In genomic region chr20:45355209-45355608, GRCh38 we compare ENCODE assay signal across 9 cellular contexts. TPM values are rescaled to one million over a fixed set of nuclear protein-coding genes. Genes with fewer than 3 reads are reported as not detected.
DNase-seq lines count a peak whose midpoint lies in the region; ATAC-seq, FAIRE-seq and TF ChIP-seq lines count a peak whose summit lies in the region.
"Had no signal": no experiment of that assay in that cellular context is flagged by ENCODE, and none has a peak within 500 bp of the region (broad histone marks: within the 10 kb centered on the region; RNA-seq: fewer than 3 reads in every experiment).

No MANE protein-coding gene starts in this region.

- POLR2A ChIA-PET in K562 (lab: Yijun Ruan, JAX), result interaction anchor here (1.1 to 1.4 kb wide), 2 partner anchors 11 to 14 kb away, joined by 3 read pairs; no protein-coding TSS in a partner anchor

- no TSS peak for BruUV-seq in K562 (replicated peaks; lab: Mats Ljungman, UMichigan)

- 19% methylated on average over 3 of the region's 3 CpGs for WGBS in K562 (ENCODE audit: insufficient coverage, low coverage, missing lambda C conversion rate)

- H3F3A ChIP-seq in Loucy (ENCODE audit: low read depth), result no peaks in the 10 kb centered on the region

- H3K79me2 ChIP-seq in DND-41 (ENCODE audit: insufficient read depth, low read length) (no peaks in the 10 kb centered on the region), Loucy (ENCODE audit: insufficient read depth, low read length) (no peaks in the 10 kb centered on the region), K562 (ENCODE audit: control insufficient read depth, insufficient read depth, low read length) (no peaks in the 10 kb centered on the region)

- H3K36me3 ChIP-seq in DND-41 (ENCODE audit: insufficient read depth, low read length), result no peaks in the 10 kb centered on the region
- no peaks in the 10 kb centered on the region for H3K36me3 ChIP-seq in Loucy (ENCODE audit: insufficient read depth, low read length)
- no peaks in the 10 kb centered on the region for H3K36me3 ChIP-seq in K562 (ENCODE audit: control insufficient read depth, insufficient read depth, low read length)
- H3K36me3 ChIP-seq in muscle layer of duodenum (ENCODE audit: control insufficient read depth in 1 of 2, insufficient read depth in 2 of 2, low read length in 2 of 2), result peaks cover 0 to 12% of the 10 kb centered on the region in 2 donors
- H3K36me3 ChIP-seq: SJCRH30 had no signal

- TF ChIP-seq EP300 in K562 (IDR thresholded peaks at IDR 0.05; ENCODE audit: low read length), result no peak

- TF ChIP-seq CTCF in DND-41 (IDR thresholded peaks at IDR 0.05; ENCODE audit: borderline replicate concordance, extremely low read depth, low read length, poor library complexity, severe bottlenecking), result no peak
- TF ChIP-seq CTCF in Loucy (conservative IDR thresholded peaks at IDR 0.05; ENCODE audit: low read length), result no peak
- no peak for TF ChIP-seq CTCF in K562 (IDR thresholded peaks at IDR 0.05 in 2 of 3, conservative IDR thresholded peaks at IDR 0.05 in 1 of 3; ENCODE audit: insufficient read depth in 2 of 3, low read depth in 1 of 3, low read length in 3 of 3)

- H3K9ac ChIP-seq in DND-41 (ENCODE audit: low read depth, low read length), result no peak overlapping the region
- no peak overlapping the region for H3K9ac ChIP-seq in Loucy (ENCODE audit: low read depth, low read length, poor library complexity, severe bottlenecking)
- H3K9ac ChIP-seq in K562 (ENCODE audit: insufficient read depth in 1 of 2, low read depth in 2 of 2, low read length in 2 of 2), result no peak overlapping the region

- H3K27me3 ChIP-seq in DND-41 (ENCODE audit: insufficient read depth, low read length, poor library complexity) (peaks cover 21% of the 10 kb centered on the region), Loucy (ENCODE audit: insufficient read depth, low read length, poor library complexity, severe bottlenecking) (no peaks in the 10 kb centered on the region), K562 (ENCODE audit: control insufficient read depth in 2 of 2, insufficient read depth in 2 of 2, low read length in 2 of 2) (no peaks in the 10 kb centered on the region), muscle layer of duodenum (ENCODE audit: low read depth, low read length) (no peaks in the 10 kb centered on the region)
- H3K27me3 ChIP-seq: SJCRH30 had no signal

- H3K27ac ChIP-seq in DND-41 (ENCODE audit: low read length) (no peak overlapping the region), K562 (ENCODE audit: extremely low read depth, low read depth, low read length) (no peak overlapping the region), muscle layer of duodenum (ENCODE audit: low read length) (peak overlapping the region; percentile 43)
- H3K27ac ChIP-seq: SJCRH30 had no signal

- H4K20me1 ChIP-seq in DND-41 (ENCODE audit: insufficient read depth, low read length) (no peaks in the 10 kb centered on the region), Loucy (ENCODE audit: insufficient read depth, low read length, poor library complexity, severe bottlenecking) (no peaks in the 10 kb centered on the region), K562 (replicated peaks; ENCODE audit: control insufficient read depth, insufficient read depth, low read length) (no peaks in the 10 kb centered on the region)

- no peak for TF ChIP-seq RAD21 in K562 (CRISPR knock-in tag; conservative IDR thresholded peaks at IDR 0.05 in 1 of 2, IDR thresholded peaks at IDR 0.05 in 1 of 2)

- H3K9me2 ChIP-seq in Loucy (replicated peaks; ENCODE audit: low read depth, low read length), result no peaks in the 10 kb centered on the region

- in situ Hi-C loops in K562 (cut with MboI), result no loop called here

- DNase-seq in DND-41 (no peak), K562 (ENCODE audit: extremely low read depth in 1 of 4, low spot score in 3 of 4) (no peak), NCI-H1048 (lab: John Stamatoyannopoulos, UW) (no peak), T1000 (lab: John Stamatoyannopoulos, UW) (no peak), putamen (ENCODE audit: low spot score) (no peak)
- DNase-seq: SJCRH30 had no signal

- H2AFZ ChIP-seq in DND-41 (ENCODE audit: low read depth, low read length), result no peak overlapping the region
- H2AFZ ChIP-seq in Loucy (ENCODE audit: low read length), result peak overlapping the region; percentile 39; the same call in 1 of the 2 replicates
- peak overlapping the region; percentile 20; the same call in 1 of the 2 replicates for H2AFZ ChIP-seq in K562 (ENCODE audit: low read depth, low read length)

- H3K4me1 ChIP-seq in DND-41 (ENCODE audit: insufficient read depth, low read length) (no peaks in the 10 kb centered on the region), Loucy (ENCODE audit: insufficient read depth, low read length, poor library complexity, severe bottlenecking) (peaks cover 5% of the 10 kb centered on the region), K562 (replicated peaks in 1 of 2; ENCODE audit: control insufficient read depth in 2 of 2, insufficient read depth in 2 of 2, low read length in 2 of 2) (peaks cover 0 to 20% of the 10 kb centered on the region in 2 experiments; a peak in 4 of 5 replicates), muscle layer of duodenum (ENCODE audit: control insufficient read depth in 1 of 2, insufficient read depth in 2 of 2, low read length in 2 of 2) (peaks cover 19 to 21% of the 10 kb centered on the region in 2 donors)

- intact Hi-C loops in K562 (cut with micrococcal nuclease), result no loop called here

- H3K4me3 ChIP-seq in DND-41 (ENCODE audit: low read depth in 1 of 2, low read length in 2 of 2) (no peak overlapping the region), Loucy (ENCODE audit: low read length, poor library complexity, severe bottlenecking) (no peak overlapping the region), K562 (no peak overlapping the region), muscle layer of duodenum (ENCODE audit: low read depth in 1 of 2, low read length in 2 of 2) (no peak overlapping the region)
- H3K4me3 ChIP-seq: SJCRH30 had no signal

- CTCF ChIA-PET in K562 (lab: Yijun Ruan, JAX; ENCODE audit: low intra/inter-chr PET ratio), result no interaction called here

- H3K4me2 ChIP-seq in DND-41 (ENCODE audit: insufficient read depth, low read length) (no peak overlapping the region), Loucy (ENCODE audit: low read depth, low read length, poor library complexity, severe bottlenecking) (no peak overlapping the region), K562 (ENCODE audit: insufficient read depth, low read length) (no peak overlapping the region)

- no peaks in the 10 kb centered on the region for H3K9me1 ChIP-seq in K562 (ENCODE audit: control insufficient read depth, insufficient read depth, low read length)

- ATAC-seq in DND-41 (ENCODE audit: insufficient read depth, low read depth) (peak; percentile 45; the same call in 1 of the 3 replicates), K562 (no peak), GM19035 (IDR thresholded peaks at IDR 0.05; ENCODE audit: unreplicated experiment) (no peak)

- H3K9me3 ChIP-seq in DND-41 (ENCODE audit: insufficient read depth, low read length, severe bottlenecking), result no peaks in the 10 kb centered on the region
- no peaks in the 10 kb centered on the region for H3K9me3 ChIP-seq in Loucy (ENCODE audit: insufficient read depth, low read depth, low read length)
- no peaks in the 10 kb centered on the region for H3K9me3 ChIP-seq in K562 (replicated peaks; ENCODE audit: control insufficient read depth, insufficient read depth, low read depth, low read length)
- H3K9me3 ChIP-seq in muscle layer of duodenum (ENCODE audit: control insufficient read depth in 1 of 2, low read length in 2 of 2), result no peaks in the 10 kb centered on the region
- H3K9me3 ChIP-seq: SJCRH30 had no signal

- TF ChIP-seq POLR2A in K562 (conservative IDR thresholded peaks at IDR 0.05), result no peak

- FAIRE-seq in K562 (lab: Jason Lieb, UNC), result peak; percentile 44

RNA-seq across cellular contexts. Expression of gene SDC4, which starts 7.0 kb away (rescaled TPM):
- total RNA-seq in K562 (2011; cell fraction: chromatin; rRNA removed; ENCODE audit: low replicate concordance), result 3.6 and 8.4 TPM in 2 replicates
- 8.3 and 10.0 TPM in 2 replicates for total RNA-seq in K562 (2011; cell fraction: nucleolus; rRNA removed)
- 9.6 and 14.5 TPM in 2 replicates for total RNA-seq in K562 (2011; cell fraction: nucleoplasm; rRNA removed)
- total RNA-seq in K562 (2014; rRNA removed) (6.0 and 6.9 TPM in 2 replicates), K562 (2014; rRNA removed; fragmentation: Illumina TruSeq; extraction: Trizol) (6.3 and 7.5 TPM in 2 replicates), K562 (2015; rRNA removed; fragmentation: Illumina TruSeq; extraction: Trizol) (8.9 and 9.7 TPM in 2 replicates), K562 (2021) (8.7 and 10.7 TPM in 2 replicates)
- polyA plus RNA-seq in K562 (2011; rRNA removed) (4.7 and 5.3 TPM in 2 replicates), K562 (2014; fragmentation: Illumina TruSeq; extraction: Trizol) (7.8 and 8.4 TPM in 2 replicates), K562 (2014; fragmentation: Nextera tagmentation; extraction: Ambion mirVana) (1 to 10 TPM; 2.1 to 4.2 TPM), K562 (2014; rRNA removed) (6.4 and 6.7 TPM in 2 replicates)
- polyA plus RNA-seq in K562 (2011; cell fraction: cytosol; rRNA removed), result 3.7 and 4.4 TPM in 2 replicates
- polyA plus RNA-seq in K562 (2011; cell fraction: nucleus; rRNA removed), result 2.4 and 3.4 TPM in 2 replicates
- 9.2 and 11.6 TPM in 2 replicates for polyA plus RNA-seq in K562 (2012)
- 9.0 and 9.1 TPM in 2 replicates for polyA minus RNA-seq in K562 (2011; rRNA and poly(A)+ RNA removed)
- polyA minus RNA-seq in K562 (2011; cell fraction: cytosol; rRNA and poly(A)+ RNA removed), result 6.7 and 7.5 TPM in 2 replicates
- polyA minus RNA-seq in K562 (2011; cell fraction: nucleus; rRNA and poly(A)+ RNA removed), result 1.2 and 1.7 TPM in 2 replicates

RNA-seq across cellular contexts. Expression of gene SYS1, which starts 7.7 kb away (rescaled TPM):
- 34.4 and 53.1 TPM in 2 replicates for total RNA-seq in K562 (2011; cell fraction: chromatin; rRNA removed; ENCODE audit: low replicate concordance)
- 52.6 and 58.5 TPM in 2 replicates for total RNA-seq in K562 (2011; cell fraction: nucleolus; rRNA removed)
- 50.7 and 61.6 TPM in 2 replicates for total RNA-seq in K562 (2011; cell fraction: nucleoplasm; rRNA removed)
- total RNA-seq in K562 (2014; rRNA removed) (11.1 and 17.5 TPM in 2 replicates), K562 (2014; rRNA removed; fragmentation: Illumina TruSeq; extraction: Trizol) (14.3 and 15.3 TPM in 2 replicates), K562 (2015; rRNA removed; fragmentation: Illumina TruSeq; extraction: Trizol) (16.4 and 17.5 TPM in 2 replicates), K562 (2021) (20.4 and 23.9 TPM in 2 replicates)
- polyA plus RNA-seq in K562 (2011; rRNA removed) (18.2 and 20.2 TPM in 2 replicates), K562 (2014; fragmentation: Illumina TruSeq; extraction: Trizol) (14.6 and 15.7 TPM in 2 replicates), K562 (2014; fragmentation: Nextera tagmentation; extraction: Ambion mirVana) (10 to 100 TPM; 16.4 to 25.2 TPM), K562 (2014; rRNA removed) (20.4 and 23.1 TPM in 2 replicates)
- polyA plus RNA-seq in K562 (2011; cell fraction: cytosol; rRNA removed), result 35.0 and 82.1 TPM in 2 replicates
- polyA plus RNA-seq in K562 (2011; cell fraction: nucleus; rRNA removed), result 19.4 and 23.5 TPM in 2 replicates
- 13.0 and 20.4 TPM in 2 replicates for polyA plus RNA-seq in K562 (2012)
- polyA minus RNA-seq in K562 (2011; rRNA and poly(A)+ RNA removed), result 23.2 and 26.3 TPM in 2 replicates
- polyA minus RNA-seq in K562 (2011; cell fraction: cytosol; rRNA and poly(A)+ RNA removed), result 15.1 and 22.5 TPM in 2 replicates
- 19.5 and 28.4 TPM in 2 replicates for polyA minus RNA-seq in K562 (2011; cell fraction: nucleus; rRNA and poly(A)+ RNA removed)

RNA-seq across cellular contexts. Expression of gene TP53TG5, which starts 22.9 kb away (rescaled TPM):
- total RNA-seq in K562 (2011; cell fraction: chromatin; rRNA removed; ENCODE audit: low replicate concordance), result not detected in 2 replicates
- total RNA-seq in K562 (2011; cell fraction: nucleolus; rRNA removed), result 0.39 and 0.50 TPM in 2 replicates
- total RNA-seq in K562 (2011; cell fraction: nucleoplasm; rRNA removed), result 0.44 TPM in 1 of 2 replicates, not detected in the other
- 0.05 TPM in 1 of 2 replicates, not detected in the other for total RNA-seq in K562 (2014; rRNA removed)
- total RNA-seq in K562 (2014; rRNA removed; fragmentation: Illumina TruSeq; extraction: Trizol), result 0.04 and 0.22 TPM in 2 replicates
- total RNA-seq in K562 (2015; rRNA removed; fragmentation: Illumina TruSeq; extraction: Trizol), result not detected in 2 replicates
- total RNA-seq in K562 (2021), result 0.20 TPM in 1 of 2 replicates, not detected in the other
- polyA plus RNA-seq in K562 (2011; rRNA removed), result not detected in 2 replicates
- polyA plus RNA-seq in K562 (2011; cell fraction: cytosol; rRNA removed), result 0.03 TPM in 1 of 2 replicates, not detected in the other
- polyA plus RNA-seq in K562 (2011; cell fraction: nucleus; rRNA removed), result 0.04 and 0.11 TPM in 2 replicates
- polyA plus RNA-seq in K562 (2012), result 0.22 and 0.31 TPM in 2 replicates
- polyA plus RNA-seq in K562 (2014; fragmentation: Illumina TruSeq; extraction: Trizol), result 0.04 TPM in 1 of 2 replicates, not detected in the other
- not detected for polyA plus RNA-seq in K562 (2014; fragmentation: Nextera tagmentation; extraction: Ambion mirVana)
- polyA plus RNA-seq in K562 (2014; rRNA removed), result not detected in 2 replicates
- 0.06 TPM in 1 of 2 replicates, not detected in the other for polyA minus RNA-seq in K562 (2011; rRNA and poly(A)+ RNA removed)
- not detected in 2 replicates for polyA minus RNA-seq in K562 (2011; cell fraction: cytosol; rRNA and poly(A)+ RNA removed)
- 0.11 and 0.67 TPM in 2 replicates for polyA minus RNA-seq in K562 (2011; cell fraction: nucleus; rRNA and poly(A)+ RNA removed)
- total RNA-seq: SJCRH30 had no signal

RNA-seq across cellular contexts. Expression of gene MATN4, which starts 47.1 kb away (rescaled TPM):
- not detected in 2 replicates for total RNA-seq in K562 (2011; cell fraction: chromatin; rRNA removed; ENCODE audit: low replicate concordance)
- not detected in 2 replicates for total RNA-seq in K562 (2011; cell fraction: nucleolus; rRNA removed)
- total RNA-seq in K562 (2011; cell fraction: nucleoplasm; rRNA removed), result not detected in 2 replicates
- 0.09 and 0.24 TPM in 2 replicates for total RNA-seq in K562 (2014; rRNA removed)
- total RNA-seq in K562 (2014; rRNA removed; fragmentation: Illumina TruSeq; extraction: Trizol), result not detected in 2 replicates
- not detected in 2 replicates for total RNA-seq in K562 (2015; rRNA removed; fragmentation: Illumina TruSeq; extraction: Trizol)
- total RNA-seq in K562 (2021), result 0.13 TPM in 1 of 2 replicates, not detected in the other
- not detected in 2 replicates for polyA plus RNA-seq in K562 (2011; rRNA removed)
- 0.15 TPM in 1 of 2 replicates, not detected in the other for polyA plus RNA-seq in K562 (2011; cell fraction: cytosol; rRNA removed)
- polyA plus RNA-seq in K562 (2011; cell fraction: nucleus; rRNA removed), result 0.08 TPM in 1 of 2 replicates, not detected in the other
- polyA plus RNA-seq in K562 (2012), result 0.04 TPM in 1 of 2 replicates, not detected in the other
- not detected in 2 replicates for polyA plus RNA-seq in K562 (2014; fragmentation: Illumina TruSeq; extraction: Trizol)
- polyA plus RNA-seq in K562 (2014; fragmentation: Nextera tagmentation; extraction: Ambion mirVana), result not detected
- polyA plus RNA-seq in K562 (2014; rRNA removed), result 0.20 TPM in 1 of 2 replicates, not detected in the other
- polyA minus RNA-seq in K562 (2011; rRNA and poly(A)+ RNA removed), result not detected in 2 replicates
- not detected in 2 replicates for polyA minus RNA-seq in K562 (2011; cell fraction: cytosol; rRNA and poly(A)+ RNA removed)
- not detected in 2 replicates for polyA minus RNA-seq in K562 (2011; cell fraction: nucleus; rRNA and poly(A)+ RNA removed)

RNA-seq across cellular contexts. Expression of gene RBPJL, which starts 48.6 kb away (rescaled TPM):
- not detected in 2 replicates for total RNA-seq in K562 (2011; cell fraction: chromatin; rRNA removed; ENCODE audit: low replicate concordance)
- total RNA-seq in K562 (2011; cell fraction: nucleolus; rRNA removed), result not detected in 2 replicates
- total RNA-seq in K562 (2011; cell fraction: nucleoplasm; rRNA removed), result not detected in 2 replicates
- total RNA-seq in K562 (2014; rRNA removed), result not detected in 2 replicates
- total RNA-seq in K562 (2014; rRNA removed; fragmentation: Illumina TruSeq; extraction: Trizol), result not detected in 2 replicates
- not detected in 2 replicates for total RNA-seq in K562 (2015; rRNA removed; fragmentation: Illumina TruSeq; extraction: Trizol)
- total RNA-seq in K562 (2021), result not detected in 2 replicates
- polyA plus RNA-seq in K562 (2011; rRNA removed), result not detected in 2 replicates
- not detected in 2 replicates for polyA plus RNA-seq in K562 (2011; cell fraction: cytosol; rRNA removed)
- polyA plus RNA-seq in K562 (2011; cell fraction: nucleus; rRNA removed), result not detected in 2 replicates
- not detected in 2 replicates for polyA plus RNA-seq in K562 (2012)
- polyA plus RNA-seq in K562 (2014; fragmentation: Illumina TruSeq; extraction: Trizol), result not detected in 2 replicates
- not detected for polyA plus RNA-seq in K562 (2014; fragmentation: Nextera tagmentation; extraction: Ambion mirVana)
- not detected in 2 replicates for polyA plus RNA-seq in K562 (2014; rRNA removed)
- not detected in 2 replicates for polyA minus RNA-seq in K562 (2011; rRNA and poly(A)+ RNA removed)
- not detected in 2 replicates for polyA minus RNA-seq in K562 (2011; cell fraction: cytosol; rRNA and poly(A)+ RNA removed)
- not detected in 2 replicates for polyA minus RNA-seq in K562 (2011; cell fraction: nucleus; rRNA and poly(A)+ RNA removed)
- total RNA-seq: SJCRH30 had no signal
